2 cellular contexts compared by ENCODE assay signal in the genomic region with DNA sequence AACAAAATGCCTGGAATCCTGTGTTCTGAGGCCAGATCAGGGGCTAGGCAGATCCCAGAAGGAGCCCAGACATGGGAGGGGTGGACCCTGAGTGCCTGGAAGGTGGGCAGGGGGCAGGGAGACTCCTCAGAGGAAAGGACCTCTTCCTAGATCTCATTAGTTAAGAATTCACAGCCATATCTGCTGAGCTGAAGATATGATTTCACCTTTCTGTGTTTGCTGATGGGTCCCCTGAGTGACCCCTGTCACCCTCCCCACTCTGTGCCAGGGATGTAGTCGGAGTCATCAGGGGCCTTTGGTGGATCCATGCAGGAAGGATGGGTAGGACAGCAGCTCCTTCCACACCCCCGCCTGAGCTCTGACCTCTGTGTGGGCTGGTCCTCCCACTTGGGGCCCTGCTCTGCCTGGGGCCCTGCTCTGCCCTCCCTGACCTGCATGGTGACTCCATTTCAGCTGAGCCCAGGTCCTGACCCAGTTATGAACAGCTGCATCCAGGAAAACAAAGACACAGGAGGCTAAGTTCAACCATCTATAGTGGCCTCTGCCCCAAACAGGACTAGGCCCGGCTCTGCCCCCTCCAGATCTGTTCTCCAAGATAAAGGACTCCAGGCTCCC.
TF ChIP-seq lines count a peak whose summit lies in the region.

No MANE protein-coding gene starts in this region.

TF ChIP-seq in GM12878, 131 proteins besides CTCF, POLR2A, EP300 and RAD21:
- TF ChIP-seq FOS (IDR thresholded peaks at IDR 0.05; ENCODE audit: borderline replicate concordance, extremely low read depth, insufficient read length) (no peak), NR2F1 (conservative IDR thresholded peaks at IDR 0.05) (peak; percentile 55)

TF ChIP-seq in HepG2, 621 proteins besides CTCF, POLR2A, EP300 and RAD21 (continues in another document):
- TF ChIP-seq YY1 (IDR thresholded peaks at IDR 0.05; ENCODE audit: insufficient read depth, insufficient replicate concordance, low read depth, low read length) (no peak), MEIS2 (CRISPR knock-in tag; IDR thresholded peaks at IDR 0.05) (no peak), FOXP4 (CRISPR knock-in tag; IDR thresholded peaks at IDR 0.05) (peak; percentile 46), ZNF687 (CRISPR knock-in tag; IDR thresholded peaks at IDR 0.05) (peak; percentile 46), CEBPG (CRISPR knock-in tag; IDR thresholded peaks at IDR 0.05) (no peak), SAP130 (CRISPR knock-in tag; IDR thresholded peaks at IDR 0.05; ENCODE audit: low read depth) (0 out of 2 replicates have a peak, but pooled peaks have one; percentile 9), TEAD2 (CRISPR knock-in tag; IDR thresholded peaks at IDR 0.05) (no peak), NR2F6 (IDR thresholded peaks at IDR 0.05) (peak; percentile 59), NR2F6 (CRISPR knock-in tag; IDR thresholded peaks at IDR 0.05) (0 out of 2 replicates have a peak, but pooled peaks have one; percentile 56), ZKSCAN8 (CRISPR knock-in tag; IDR thresholded peaks at IDR 0.05; ENCODE audit: borderline replicate concordance) (no peak), FLYWCH1 (CRISPR knock-in tag; IDR thresholded peaks at IDR 0.05) (no peak), ZNF513 (CRISPR knock-in tag; conservative IDR thresholded peaks at IDR 0.05) (no peak), SALL1 (CRISPR knock-in tag; IDR thresholded peaks at IDR 0.05) (peak; percentile 70), RARA (CRISPR knock-in tag; IDR thresholded peaks at IDR 0.05) (peak; percentile 79), RXRA (CRISPR knock-in tag; IDR thresholded peaks at IDR 0.05) (peak; percentile 29; the same call in 1 of the 2 replicates), BCL6 (CRISPR knock-in tag; IDR thresholded peaks at IDR 0.05) (peak; percentile 32; the same call in 1 of the 2 replicates), NR2F1 (CRISPR knock-in tag; IDR thresholded peaks at IDR 0.05) (peak in 1 of 2 experiments; percentile 75; a peak in 2 of 4 replicates), FOXJ3 (CRISPR knock-in tag; IDR thresholded peaks at IDR 0.05; ENCODE audit: borderline replicate concordance) (no peak), SOX6 (IDR thresholded peaks at IDR 0.05) (no peak), SOX6 (CRISPR knock-in tag; IDR thresholded peaks at IDR 0.05) (peak; percentile 49; the same call in 1 of the 2 replicates), ARID5B (CRISPR knock-in tag; IDR thresholded peaks at IDR 0.05) (peak; percentile 41; the same call in 1 of the 2 replicates), PAXIP1 (CRISPR knock-in tag; conservative IDR thresholded peaks at IDR 0.05) (peak; percentile 49; the same call in 1 of the 2 replicates), NR2F2 (IDR thresholded peaks at IDR 0.05; ENCODE audit: borderline replicate concordance, low read depth) (peak; percentile 48; the same call in 1 of the 2 replicates)
- TF ChIP-seq, protein P1, sequence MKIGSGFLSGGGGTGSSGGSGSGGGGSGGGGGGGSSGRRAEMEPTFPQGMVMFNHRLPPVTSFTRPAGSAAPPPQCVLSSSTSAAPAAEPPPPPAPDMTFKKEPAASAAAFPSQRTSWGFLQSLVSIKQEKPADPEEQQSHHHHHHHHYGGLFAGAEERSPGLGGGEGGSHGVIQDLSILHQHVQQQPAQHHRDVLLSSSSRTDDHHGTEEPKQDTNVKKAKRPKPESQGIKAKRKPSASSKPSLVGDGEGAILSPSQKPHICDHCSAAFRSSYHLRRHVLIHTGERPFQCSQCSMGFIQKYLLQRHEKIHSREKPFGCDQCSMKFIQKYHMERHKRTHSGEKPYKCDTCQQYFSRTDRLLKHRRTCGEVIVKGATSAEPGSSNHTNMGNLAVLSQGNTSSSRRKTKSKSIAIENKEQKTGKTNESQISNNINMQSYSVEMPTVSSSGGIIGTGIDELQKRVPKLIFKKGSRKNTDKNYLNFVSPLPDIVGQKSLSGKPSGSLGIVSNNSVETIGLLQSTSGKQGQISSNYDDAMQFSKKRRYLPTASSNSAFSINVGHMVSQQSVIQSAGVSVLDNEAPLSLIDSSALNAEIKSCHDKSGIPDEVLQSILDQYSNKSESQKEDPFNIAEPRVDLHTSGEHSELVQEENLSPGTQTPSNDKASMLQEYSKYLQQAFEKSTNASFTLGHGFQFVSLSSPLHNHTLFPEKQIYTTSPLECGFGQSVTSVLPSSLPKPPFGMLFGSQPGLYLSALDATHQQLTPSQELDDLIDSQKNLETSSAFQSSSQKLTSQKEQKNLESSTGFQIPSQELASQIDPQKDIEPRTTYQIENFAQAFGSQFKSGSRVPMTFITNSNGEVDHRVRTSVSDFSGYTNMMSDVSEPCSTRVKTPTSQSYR (CRISPR knock-in tag; IDR thresholded peaks at IDR 0.05; ENCODE audit: borderline replicate concordance), result no peak
- TF ChIP-seq, protein P2, sequence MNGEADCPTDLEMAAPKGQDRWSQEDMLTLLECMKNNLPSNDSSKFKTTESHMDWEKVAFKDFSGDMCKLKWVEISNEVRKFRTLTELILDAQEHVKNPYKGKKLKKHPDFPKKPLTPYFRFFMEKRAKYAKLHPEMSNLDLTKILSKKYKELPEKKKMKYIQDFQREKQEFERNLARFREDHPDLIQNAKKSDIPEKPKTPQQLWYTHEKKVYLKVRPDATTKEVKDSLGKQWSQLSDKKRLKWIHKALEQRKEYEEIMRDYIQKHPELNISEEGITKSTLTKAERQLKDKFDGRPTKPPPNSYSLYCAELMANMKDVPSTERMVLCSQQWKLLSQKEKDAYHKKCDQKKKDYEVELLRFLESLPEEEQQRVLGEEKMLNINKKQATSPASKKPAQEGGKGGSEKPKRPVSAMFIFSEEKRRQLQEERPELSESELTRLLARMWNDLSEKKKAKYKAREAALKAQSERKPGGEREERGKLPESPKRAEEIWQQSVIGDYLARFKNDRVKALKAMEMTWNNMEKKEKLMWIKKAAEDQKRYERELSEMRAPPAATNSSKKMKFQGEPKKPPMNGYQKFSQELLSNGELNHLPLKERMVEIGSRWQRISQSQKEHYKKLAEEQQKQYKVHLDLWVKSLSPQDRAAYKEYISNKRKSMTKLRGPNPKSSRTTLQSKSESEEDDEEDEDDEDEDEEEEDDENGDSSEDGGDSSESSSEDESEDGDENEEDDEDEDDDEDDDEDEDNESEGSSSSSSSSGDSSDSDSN (CRISPR knock-in tag; IDR thresholded peaks at IDR 0.05), result peak; percentile 30; the same call in 1 of the 2 replicates
- TF ChIP-seq, protein P3, sequence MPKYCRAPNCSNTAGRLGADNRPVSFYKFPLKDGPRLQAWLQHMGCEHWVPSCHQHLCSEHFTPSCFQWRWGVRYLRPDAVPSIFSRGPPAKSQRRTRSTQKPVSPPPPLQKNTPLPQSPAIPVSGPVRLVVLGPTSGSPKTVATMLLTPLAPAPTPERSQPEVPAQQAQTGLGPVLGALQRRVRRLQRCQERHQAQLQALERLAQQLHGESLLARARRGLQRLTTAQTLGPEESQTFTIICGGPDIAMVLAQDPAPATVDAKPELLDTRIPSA (CRISPR knock-in tag; IDR thresholded peaks at IDR 0.05; ENCODE audit: borderline replicate concordance), result no peak
- TF ChIP-seq, protein P4, sequence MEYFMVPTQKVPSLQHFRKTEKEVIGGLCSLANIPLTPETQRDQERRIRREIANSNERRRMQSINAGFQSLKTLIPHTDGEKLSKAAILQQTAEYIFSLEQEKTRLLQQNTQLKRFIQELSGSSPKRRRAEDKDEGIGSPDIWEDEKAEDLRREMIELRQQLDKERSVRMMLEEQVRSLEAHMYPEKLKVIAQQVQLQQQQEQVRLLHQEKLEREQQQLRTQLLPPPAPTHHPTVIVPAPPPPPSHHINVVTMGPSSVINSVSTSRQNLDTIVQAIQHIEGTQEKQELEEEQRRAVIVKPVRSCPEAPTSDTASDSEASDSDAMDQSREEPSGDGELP (IDR thresholded peaks at IDR 0.05; ENCODE audit: borderline replicate concordance, low read depth), result peak; percentile 59; the same call in 1 of the 2 replicates
